Comparison of ENCODE assay signal across 7 cellular contexts in genomic region chr4:23579166-23579565, GRCh38.
"Had no signal": no experiment of that assay in that cellular context is flagged by ENCODE, and none has a peak within 500 bp of the region (broad histone marks: within the 10 kb centered on the region; RNA-seq: fewer than 3 reads in every experiment).

No MANE protein-coding gene starts in this region.

- H3K4me3 ChIP-seq: HAP-1, K562 had no signal

- H3K4me1 ChIP-seq: HAP-1 had no signal

- H3K27ac Mint-ChIP-seq: HFFc6 had no signal

- DNase-seq: GOT3, H7, HFFc6, IMR-90 had no signal

- H3K9me3 ChIP-seq: HAP-1 had no signal

- ATAC-seq: HCT116, K562 had no signal

- H3K4me3 Mint-ChIP-seq: HFFc6 had no signal

- H3K36me3 ChIP-seq: HAP-1 had no signal
